ENCODE assay signal across 21 cellular contexts in the genomic region with DNA sequence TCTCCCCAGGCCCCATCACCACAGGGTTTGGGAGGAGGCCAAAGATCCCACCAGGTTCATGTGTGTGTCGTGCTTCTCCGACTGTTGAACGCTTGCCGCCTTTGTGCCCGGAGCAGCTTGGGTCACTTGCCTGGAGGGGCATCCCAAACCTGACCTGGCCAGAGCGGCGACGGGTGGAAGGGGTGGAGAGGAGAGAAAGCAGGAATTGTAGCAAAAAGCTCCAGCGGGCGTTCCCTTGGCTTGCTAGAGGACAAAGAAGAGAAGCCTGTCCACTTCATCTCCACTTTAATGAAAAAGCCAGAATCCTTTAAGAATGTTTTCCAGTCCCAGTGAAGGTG. TPM values are rescaled to one million over a fixed set of nuclear protein-coding genes. Genes with fewer than 3 reads are reported as not detected.
DNase-seq lines count a peak whose midpoint lies in the region; ATAC-seq and TF ChIP-seq lines count a peak whose summit lies in the region.
"Had no signal": no experiment of that assay in that cellular context is flagged by ENCODE, and none has a peak within 500 bp of the region (broad histone marks: within the 10 kb centered on the region; RNA-seq: fewer than 3 reads in every experiment).

No MANE protein-coding gene starts in this region.

- TF ChIP-seq CTCF in CD8-positive, alpha-beta T cell (IDR thresholded peaks at IDR 0.05): no peak
- TF ChIP-seq CTCF in natural killer cell (IDR thresholded peaks at IDR 0.05): no peak

- peaks cover 6% of the 10 kb centered on the region for H3K27me3 Mint-ChIP-seq in T-helper 2 cell treated with Interferon-gamma antibody and Interleukin-4, amounts not matched to agents 5 μg/mL and 100 μg/mL, for 36 hours (ENCODE audit: low read depth)
- no peaks in the 10 kb centered on the region for H3K27me3 Mint-ChIP-seq in CD8-positive, alpha-beta T cell (ENCODE audit: low read depth)
- H3K27me3 Mint-ChIP-seq in activated T-helper 2 cell treated with anti-CD3 and anti-CD28 coated beads, Interferon-gamma antibody, Interleukin-2, Interleukin-4, amounts not matched to agents 10 μg/mL and 5 μg/mL and 100 μg/mL, durations not matched to agents 14 hours and 24 hours and 36 hours (ENCODE audit: low read depth): peaks cover 2% of the 10 kb centered on the region
- H3K27me3 Mint-ChIP-seq in natural killer cell (ENCODE audit: low read depth in 2 of 2): peaks cover 0 to 2% of the 10 kb centered on the region in 2 donors

- CTCF ChIA-PET in CD8-positive, alpha-beta T cell (lab: Charles Lee): interaction anchor here (1.4 kb wide), 1 partner anchor 31 kb away, joined by 7 read pairs; no protein-coding TSS in a partner anchor

- intact Hi-C loops in CD8-positive, alpha-beta T cell (cut with DNase I, micrococcal nuclease): loop anchor here in 1 of 2 experiments (10.0 kb wide), 1 partner anchor 415 kb away; a partner anchor contains a TSS
- intact Hi-C loops in activated T-helper 2 cell treated with anti-CD3 and anti-CD28 coated beads, Interferon-gamma antibody, Interleukin-2, Interleukin-4, amounts not matched to agents 10 μg/mL and 5 μg/mL and 100 μg/mL, durations not matched to agents 14 hours and 24 hours and 36 hours (cut with micrococcal nuclease): no loop called here
- intact Hi-C loops in natural killer cell (cut with micrococcal nuclease): loop anchor here (10.0 kb wide), 1 partner anchor 415 kb away; a partner anchor contains a TSS

- H3K36me3 Mint-ChIP-seq in T-helper 2 cell treated with Interferon-gamma antibody and Interleukin-4, amounts not matched to agents 5 μg/mL and 100 μg/mL, for 36 hours (ENCODE audit: low read depth): peaks cover 8% of the 10 kb centered on the region
- peaks cover 13% of the 10 kb centered on the region for H3K36me3 Mint-ChIP-seq in CD8-positive, alpha-beta T cell
- peaks cover 5% of the 10 kb centered on the region for H3K36me3 Mint-ChIP-seq in activated T-helper 2 cell treated with anti-CD3 and anti-CD28 coated beads, Interferon-gamma antibody, Interleukin-2, Interleukin-4, amounts not matched to agents 10 μg/mL and 5 μg/mL and 100 μg/mL, durations not matched to agents 14 hours and 24 hours and 36 hours (ENCODE audit: low read depth)
- H3K36me3 Mint-ChIP-seq in natural killer cell: peaks cover 6% of the 10 kb centered on the region

- H3K4me3 ChIP-seq in CD8-positive, alpha-beta T cell (ENCODE audit: low read depth, low read length): no peak overlapping the region
- H3K4me3 ChIP-seq: adrenal gland, cardiac muscle cell, GM23248, left ventricle myocardium inferior, prostate gland, smooth muscle cell, thoracic aorta had no signal

- H3K9me3 ChIP-seq in CD8-positive, alpha-beta T cell (ENCODE audit: low read length): no peaks in the 10 kb centered on the region
- H3K9me3 ChIP-seq: adrenal gland, left ventricle myocardium inferior, prostate gland, thoracic aorta had no signal

- peak overlapping the region; percentile 54 for H3K4me3 Mint-ChIP-seq in T-helper 2 cell treated with Interferon-gamma antibody and Interleukin-4, amounts not matched to agents 5 μg/mL and 100 μg/mL, for 36 hours
- peak overlapping the region; percentile 1 for H3K4me3 Mint-ChIP-seq in CD8-positive, alpha-beta T cell
- H3K4me3 Mint-ChIP-seq in activated T-helper 2 cell treated with anti-CD3 and anti-CD28 coated beads, Interferon-gamma antibody, Interleukin-2, Interleukin-4, amounts not matched to agents 10 μg/mL and 5 μg/mL and 100 μg/mL, durations not matched to agents 14 hours and 24 hours and 36 hours (ENCODE audit: low read depth): peak overlapping the region; percentile 30
- peak overlapping the region; percentile 69 for H3K4me3 Mint-ChIP-seq in natural killer cell

- no peaks in the 10 kb centered on the region for H3K27me3 ChIP-seq in CD8-positive, alpha-beta T cell (ENCODE audit: insufficient read depth, low read length)
- H3K27me3 ChIP-seq: adrenal gland had no signal

- peaks cover 56% of the 10 kb centered on the region for H3K4me1 Mint-ChIP-seq in T-helper 2 cell treated with Interferon-gamma antibody and Interleukin-4, amounts not matched to agents 5 μg/mL and 100 μg/mL, for 36 hours (ENCODE audit: low read depth)
- peaks cover 63% of the 10 kb centered on the region for H3K4me1 Mint-ChIP-seq in CD8-positive, alpha-beta T cell (ENCODE audit: low read depth)
- peaks cover 59% of the 10 kb centered on the region for H3K4me1 Mint-ChIP-seq in activated T-helper 2 cell treated with anti-CD3 and anti-CD28 coated beads, Interferon-gamma antibody, Interleukin-2, Interleukin-4, amounts not matched to agents 10 μg/mL and 5 μg/mL and 100 μg/mL, durations not matched to agents 14 hours and 24 hours and 36 hours (ENCODE audit: low read depth)
- peaks cover 71 to 80% of the 10 kb centered on the region in 2 donors for H3K4me1 Mint-ChIP-seq in natural killer cell

- no peaks in the 10 kb centered on the region for H3K9me3 Mint-ChIP-seq in T-helper 2 cell treated with Interferon-gamma antibody and Interleukin-4, amounts not matched to agents 5 μg/mL and 100 μg/mL, for 36 hours
- no peaks in the 10 kb centered on the region for H3K9me3 Mint-ChIP-seq in CD8-positive, alpha-beta T cell
- H3K9me3 Mint-ChIP-seq in activated T-helper 2 cell treated with anti-CD3 and anti-CD28 coated beads, Interferon-gamma antibody, Interleukin-2, Interleukin-4, amounts not matched to agents 10 μg/mL and 5 μg/mL and 100 μg/mL, durations not matched to agents 14 hours and 24 hours and 36 hours: no peaks in the 10 kb centered on the region
- no peaks in the 10 kb centered on the region for H3K9me3 Mint-ChIP-seq in natural killer cell

- no peaks in the 10 kb centered on the region for H3K36me3 ChIP-seq in CD8-positive, alpha-beta T cell (ENCODE audit: insufficient read depth, low read length)
- H3K36me3 ChIP-seq: adrenal gland, cardiac muscle cell, left ventricle myocardium inferior, prostate gland, thoracic aorta had no signal

- ATAC-seq in CD8-positive, alpha-beta T cell: no peak
- no peak for ATAC-seq in natural killer cell
- ATAC-seq in GM19467 (IDR thresholded peaks at IDR 0.05; ENCODE audit: unreplicated experiment): no peak
- no peak for ATAC-seq in HG03045 (IDR thresholded peaks at IDR 0.05; ENCODE audit: unreplicated experiment)
- ATAC-seq: esophagus mucosa had no signal

- no peak overlapping the region for H3K27ac ChIP-seq in CD8-positive, alpha-beta T cell (ENCODE audit: low read depth, low read length)
- H3K27ac ChIP-seq: adrenal gland, cardiac muscle cell, GM23248, left ventricle myocardium inferior, prostate gland, thoracic aorta, VCaP had no signal

- POLR2A ChIA-PET in CD8-positive, alpha-beta T cell (lab: Charles Lee): interaction anchor here (0.6 to 1.3 kb wide), 5 partner anchors 13 to 410 kb away, joined by 3 read pairs; a partner anchor contains a TSS

- H3K27ac Mint-ChIP-seq in T-helper 2 cell treated with Interferon-gamma antibody and Interleukin-4, amounts not matched to agents 5 μg/mL and 100 μg/mL, for 36 hours: no peak overlapping the region
- H3K27ac Mint-ChIP-seq in CD8-positive, alpha-beta T cell: peak overlapping the region; percentile 98
- H3K27ac Mint-ChIP-seq in activated T-helper 2 cell treated with anti-CD3 and anti-CD28 coated beads, Interferon-gamma antibody, Interleukin-2, Interleukin-4, amounts not matched to agents 10 μg/mL and 5 μg/mL and 100 μg/mL, durations not matched to agents 14 hours and 24 hours and 36 hours: no peak overlapping the region
- H3K27ac Mint-ChIP-seq in natural killer cell: peak overlapping the region; percentile 96 to 99

- DNase-seq in T-helper 2 cell treated with Interferon-gamma antibody and Interleukin-4, amounts not matched to agents 5 μg/mL and 100 μg/mL, for 36 hours (ENCODE audit: low spot score): no peak
- DNase-seq in T-helper 2 cell (no peak), natural killer cell (no peak)
- DNase-seq in CD8-positive, alpha-beta T cell: no peak
- DNase-seq in activated T-helper 2 cell treated with anti-CD3 and anti-CD28 coated beads, Interferon-gamma antibody, Interleukin-2, Interleukin-4, amounts not matched to agents 10 μg/mL and 5 μg/mL and 100 μg/mL, durations not matched to agents 14 hours and 24 hours and 36 hours (ENCODE audit: low spot score): no peak
- no peak for DNase-seq in stimulated activated CD4-positive, alpha-beta T cell treated with anti-CD3 and anti-CD28 coated beads, Interleukin-15, amount 100 ng/mL, for 24 hours
- DNase-seq: adrenal gland; DMS53; GM23248; left ventricle myocardium inferior; NCI-H524 treated with DMSO at 0.1 percent for 48 hours; stimulated activated CD4-positive, alpha-beta T cell treated with anti-CD3 and anti-CD28 coated beads, Interleukin-4, amount 100 ng/mL, for 4 hours; SW 1271 had no signal

- H3K4me1 ChIP-seq in CD8-positive, alpha-beta T cell (ENCODE audit: insufficient read depth, low read length): peaks cover 35% of the 10 kb centered on the region
- H3K4me1 ChIP-seq: prostate gland had no signal

RNA-seq across cellular contexts. Expression of a gene that starts 2.9 kb away (rescaled TPM):
- total RNA-seq in CD8-positive, alpha-beta T cell: 10 to 100 TPM; 20.9 to 22.2 TPM
- 32.2 and 33.0 TPM in 2 replicates for total RNA-seq in activated T-helper 2 cell treated with anti-CD3 and anti-CD28 coated beads, Interferon-gamma antibody, Interleukin-2, Interleukin-4, amounts not matched to agents 10 μg/mL and 5 μg/mL and 100 μg/mL, durations not matched to agents 14 hours and 24 hours and 36 hours
- 10 to 100 TPM; 33.4 to 41.6 (median 36.0) TPM for total RNA-seq in natural killer cell

RNA-seq across cellular contexts. Expression of a gene that starts 15.2 kb away (rescaled TPM):
- total RNA-seq in CD8-positive, alpha-beta T cell: under 1 TPM; 0.72 to 0.95 TPM
- 3.9 and 4.8 TPM in 2 replicates for total RNA-seq in activated T-helper 2 cell treated with anti-CD3 and anti-CD28 coated beads, Interferon-gamma antibody, Interleukin-2, Interleukin-4, amounts not matched to agents 10 μg/mL and 5 μg/mL and 100 μg/mL, durations not matched to agents 14 hours and 24 hours and 36 hours
- 1 to 10 TPM in 1 of 3 donors, under 1 TPM in 1, not detected in 1; 0.73 to 1.2 TPM for total RNA-seq in natural killer cell
- total RNA-seq: smooth muscle cell had no signal

RNA-seq across cellular contexts. Expression of a gene that starts 23.6 kb away (rescaled TPM):
- total RNA-seq in CD8-positive, alpha-beta T cell: 1,000 to 10,000 TPM; 2,370 to 2,438 TPM
- total RNA-seq in activated T-helper 2 cell treated with anti-CD3 and anti-CD28 coated beads, Interferon-gamma antibody, Interleukin-2, Interleukin-4, amounts not matched to agents 10 μg/mL and 5 μg/mL and 100 μg/mL, durations not matched to agents 14 hours and 24 hours and 36 hours: 2,110 and 2,123 TPM in 2 replicates
- total RNA-seq in natural killer cell: 1,000 to 10,000 TPM; 1,089 to 1,233 (median 1,138) TPM

RNA-seq across cellular contexts. Expression of a gene that starts 40.8 kb away (rescaled TPM):
- total RNA-seq in CD8-positive, alpha-beta T cell: 10 to 100 TPM; 23.7 to 28.8 TPM
- total RNA-seq in activated T-helper 2 cell treated with anti-CD3 and anti-CD28 coated beads, Interferon-gamma antibody, Interleukin-2, Interleukin-4, amounts not matched to agents 10 μg/mL and 5 μg/mL and 100 μg/mL, durations not matched to agents 14 hours and 24 hours and 36 hours: 15.5 and 16.9 TPM in 2 replicates
- 10 to 100 TPM; 43.4 to 60.0 (median 44.4) TPM for total RNA-seq in natural killer cell

Comparison
In these comparisons a context has a peak if more than half of its experiments do, and no peak if none do; other contexts are left out.
1. H3K27ac Mint-ChIP-seq: peak in CD8-positive, alpha-beta T cell (single experiment) and natural killer cell (2 of 2); none in T-helper 2 cell treated with Interferon-gamma antibody and Interleukin-4, amounts not matched to agents 5 μg/mL and 100 μg/mL, for 36 hours (single experiment) and activated T-helper 2 cell treated with anti-CD3 and anti-CD28 coated beads, Interferon-gamma antibody, Interleukin-2, Interleukin-4, amounts not matched to agents 10 μg/mL and 5 μg/mL and 100 μg/mL, durations not matched to agents 14 hours and 24 hours and 36 hours (single experiment).
2. H3K4me3 Mint-ChIP-seq: peak in every context shown above with its lines; median percentile 69 in natural killer cell; 54 in T-helper 2 cell treated with Interferon-gamma antibody and Interleukin-4, amounts not matched to agents 5 μg/mL and 100 μg/mL, for 36 hours; 30 in activated T-helper 2 cell treated with anti-CD3 and anti-CD28 coated beads, Interferon-gamma antibody, Interleukin-2, Interleukin-4, amounts not matched to agents 10 μg/mL and 5 μg/mL and 100 μg/mL, durations not matched to agents 14 hours and 24 hours and 36 hours; 1 in CD8-positive, alpha-beta T cell.